ENCODE assay signal across 26 cellular contexts in the genomic region with DNA sequence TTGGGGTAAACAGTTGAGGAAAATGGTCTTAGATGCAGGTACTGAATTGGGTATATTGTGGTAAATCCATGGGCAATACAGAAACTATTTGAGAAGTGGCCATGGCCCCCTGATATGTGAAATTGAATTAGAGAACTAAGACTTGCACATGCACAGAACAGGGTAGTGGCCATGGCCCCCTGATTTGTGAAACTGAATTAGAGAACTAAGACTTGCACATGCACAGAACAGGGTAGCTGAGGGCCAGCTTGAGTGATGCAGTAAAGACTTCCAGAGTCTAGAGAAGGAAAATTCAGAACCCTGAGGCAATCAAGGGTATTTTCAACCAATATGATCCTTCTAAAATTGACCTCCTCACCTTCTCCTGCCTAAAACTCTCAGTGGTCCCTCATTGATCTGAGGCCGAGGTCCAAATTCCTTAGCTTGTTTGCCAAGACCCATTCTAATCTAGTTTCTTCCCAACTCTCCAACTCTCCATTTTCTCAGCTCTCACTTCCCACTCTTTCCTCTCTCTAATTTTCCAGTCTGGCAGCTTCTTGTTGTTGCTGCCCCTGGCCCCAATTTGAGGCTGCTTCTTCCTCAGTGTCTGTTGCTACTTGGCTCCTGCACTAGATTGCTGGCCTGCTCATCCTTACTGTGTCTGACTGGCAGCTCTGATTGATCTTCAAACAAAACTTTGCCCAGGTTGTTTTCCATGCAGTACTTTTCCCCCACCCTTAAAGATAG.
"Had no signal": no experiment of that assay in that cellular context is flagged by ENCODE, and none has a peak within 500 bp of the region (broad histone marks: within the 10 kb centered on the region; RNA-seq: fewer than 3 reads in every experiment).

No MANE protein-coding gene starts in this region.

- H3K36me3 ChIP-seq: colonic mucosa, left ventricle myocardium inferior, lower lobe of right lung, pancreas, prostate gland, spleen, stomach, thoracic aorta, transverse colon had no signal

- H3K27ac ChIP-seq: colonic mucosa, foreskin keratinocyte, left ventricle myocardium inferior, lower lobe of right lung, pancreas, prostate gland, spleen, stomach, thoracic aorta, transverse colon had no signal

- ATAC-seq: foreskin keratinocyte, left cardiac atrium, lower lobe of right lung, pancreas, sciatic nerve had no signal

- H3K4me3 ChIP-seq: colonic mucosa, left ventricle myocardium inferior, lower lobe of right lung, pancreas, prostate gland, spleen, stomach, thoracic aorta, transverse colon had no signal

- H3K4me1 ChIP-seq: colonic mucosa, foreskin keratinocyte, lower lobe of right lung, pancreas, prostate gland, spleen, stomach had no signal

- H3K4me1 Mint-ChIP-seq: immature natural killer cell, naive B cell had no signal

- H3K27ac Mint-ChIP-seq: immature natural killer cell, naive B cell had no signal

- H3K4me3 Mint-ChIP-seq: immature natural killer cell, naive B cell, nephron had no signal

- DNase-seq: colonic mucosa; dermis blood vessel endothelial cell; erythroblast; foreskin keratinocyte; immature natural killer cell; kidney; left cardiac atrium; left ventricle myocardium inferior; lower lobe of right lung; mesenchymal stem cell; naive B cell; occipital lobe; pancreas; retina; spleen; stimulated activated CD4-positive, alpha-beta T cell treated with anti-CD3 and anti-CD28 coated beads, Interleukin-15, amount 100 ng/mL, for 24 hours; stimulated activated CD4-positive, alpha-beta T cell treated with anti-CD3 and anti-CD28 coated beads, Interleukin-1b, Interleukin-23, amount 100 ng/mL, for 48 hours; stimulated activated CD4-positive, alpha-beta T cell treated with anti-CD3 and anti-CD28 coated beads, Interleukin-4, amount 100 ng/mL, for 4 hours; stimulated activated naive CD4-positive, alpha-beta T cell; stomach; substantia nigra; transverse colon had no signal

- H3K27me3 ChIP-seq: colonic mucosa, foreskin keratinocyte, pancreas, spleen, stomach, transverse colon had no signal

- H3K9me3 ChIP-seq: colonic mucosa, left ventricle myocardium inferior, lower lobe of right lung, pancreas, prostate gland, spleen, stomach, thoracic aorta, transverse colon had no signal
